In genomic region chr5:158928405-158928804, GRCh38 we compare ENCODE assay signal across 21 cellular contexts.
"Had no signal": no experiment of that assay in that cellular context is flagged by ENCODE, and none has a peak within 500 bp of the region (broad histone marks: within the 10 kb centered on the region; RNA-seq: fewer than 3 reads in every experiment).

No MANE protein-coding gene starts in this region.

- H3K9ac ChIP-seq: parathyroid adenoma had no signal

- DNase-seq: activated CD4-positive, alpha-beta T cell treated with anti-CD3 and anti-CD28 coated beads, Interleukin-2, amount 50 U/mL, for 1 hour; activated CD4-positive, CD25-positive, alpha-beta regulatory T cell treated with anti-CD3 and anti-CD28 coated beads, Interleukin-2, amount 50 U/mL, for 72 hours; activated CD8-positive, alpha-beta memory T cell treated with anti-CD3 and anti-CD28 coated beads for 24 hours; activated CD8-positive, alpha-beta memory T cell treated with anti-CD3 and anti-CD28 coated beads, Interleukin-2, amount 50 U/mL, for 48 hours; activated gamma-delta T cell; activated T-cell treated with anti-CD3 and anti-CD28 coated beads, Interleukin-2, amount 50 U/mL, for 72 hours; adrenal gland; cerebellar nuclear complex; effector CD4-positive, alpha-beta T cell; hypothalamus; islet precursor cell; left colon; lower lobe of right lung; natural killer cell; right lobe of liver; small intestine; stimulated activated CD4-positive, alpha-beta T cell treated with anti-CD3 and anti-CD28 coated beads, Interleukin-15, amount 100 ng/mL, for 24 hours; stimulated activated CD4-positive, alpha-beta T cell treated with anti-CD3 and anti-CD28 coated beads, Interleukin-2, amount 100 ng/mL, for 48 hours; upper lobe of right lung had no signal

- ATAC-seq: activated T-cell treated with anti-CD3 and anti-CD28 coated beads, Interleukin-2, amount 50 U/mL, for 72 hours; left colon; lower lobe of right lung; natural killer cell; right lobe of liver; upper lobe of right lung had no signal

- H3K36me3 Mint-ChIP-seq: activated naive CD4-positive, alpha-beta T cell treated with anti-CD3 and anti-CD28 coated beads, Interleukin-2, amount 50 U/mL, for 24 hours; natural killer cell had no signal

- H3K4me1 ChIP-seq: adrenal gland, lower lobe of right lung, parathyroid adenoma, right lobe of liver, upper lobe of right lung had no signal

- H3K27me3 ChIP-seq: adrenal gland, right lobe of liver had no signal

- H3K27ac ChIP-seq: adrenal gland, lower lobe of right lung, parathyroid adenoma, right lobe of liver, upper lobe of right lung had no signal

- H2AFZ ChIP-seq: parathyroid adenoma had no signal

- H3K9me3 ChIP-seq: adrenal gland, lower lobe of right lung, right lobe of liver, upper lobe of right lung had no signal

- H3K79me2 ChIP-seq: parathyroid adenoma had no signal

- H3K4me3 ChIP-seq: adrenal gland, lower lobe of right lung, right lobe of liver, upper lobe of right lung had no signal

- H3K4me3 Mint-ChIP-seq: activated naive CD4-positive, alpha-beta T cell treated with anti-CD3 and anti-CD28 coated beads, Interleukin-2, amount 50 U/mL, for 24 hours; activated T-cell treated with anti-CD3 and anti-CD28 coated beads, Interleukin-2, amount 50 U/mL, for 72 hours; natural killer cell had no signal

- H3K36me3 ChIP-seq: adrenal gland, lower lobe of right lung, right lobe of liver, upper lobe of right lung had no signal

- H3K9me3 Mint-ChIP-seq: activated naive CD4-positive, alpha-beta T cell treated with anti-CD3 and anti-CD28 coated beads, Interleukin-2, amount 50 U/mL, for 24 hours; activated T-cell treated with anti-CD3 and anti-CD28 coated beads, Interleukin-2, amount 50 U/mL, for 72 hours; natural killer cell had no signal

- H3K4me1 Mint-ChIP-seq: activated naive CD4-positive, alpha-beta T cell treated with anti-CD3 and anti-CD28 coated beads, Interleukin-2, amount 50 U/mL, for 24 hours; natural killer cell had no signal

- H3K27ac Mint-ChIP-seq: activated naive CD4-positive, alpha-beta T cell treated with anti-CD3 and anti-CD28 coated beads, Interleukin-2, amount 50 U/mL, for 24 hours; activated T-cell treated with anti-CD3 and anti-CD28 coated beads, Interleukin-2, amount 50 U/mL, for 72 hours; natural killer cell had no signal
